In genomic region chr16:4404967-4405696, GRCh38 we compare ENCODE assay signal across 1 cellular context.
TF ChIP-seq lines count a peak whose summit lies in the region.

No MANE protein-coding gene starts in this region.

TF ChIP-seq in GM12878, 131 proteins besides CTCF, POLR2A, EP300 and RAD21:
- TF ChIP-seq DPF2 (IDR thresholded peaks at IDR 0.05) (no peak), SMAD5 (IDR thresholded peaks at IDR 0.05; ENCODE audit: low read depth) (no peak), BCLAF1 (IDR thresholded peaks at IDR 0.05) (no peak), FOXK2 (IDR thresholded peaks at IDR 0.05) (no peak), CREM (IDR thresholded peaks at IDR 0.05; ENCODE audit: low read depth) (no peak), ZBTB4 (CRISPR knock-in tag; IDR thresholded peaks at IDR 0.05) (no peak)
